21 cellular contexts compared by ENCODE assay signal in genomic region chr7:24862461-24862860, GRCh38.
"Had no signal": no experiment of that assay in that cellular context is flagged by ENCODE, and none has a peak within 500 bp of the region (broad histone marks: within the 10 kb centered on the region; RNA-seq: fewer than 3 reads in every experiment).

No MANE protein-coding gene starts in this region.

- H3K36me3 ChIP-seq: ovary, right atrium auricular region, sigmoid colon, thoracic aorta, transverse colon had no signal

- H3K4me1 Mint-ChIP-seq: mesothelial cell of epicardium had no signal

- H3K9me3 Mint-ChIP-seq: memory B cell, natural killer cell had no signal

- H3K4me3 Mint-ChIP-seq: memory B cell, mesothelial cell of epicardium, natural killer cell, neural crest cell had no signal

- H3K9me3 ChIP-seq: heart left ventricle, left ventricle myocardium inferior, lower lobe of right lung, ovary, right atrium auricular region, sigmoid colon, stomach, thoracic aorta, transverse colon had no signal

- DNase-seq: dorsolateral prefrontal cortex; effector CD8-positive, alpha-beta T cell; heart left ventricle; hypothalamus; left ventricle myocardium inferior; lower lobe of right lung; natural killer cell; ovary; sigmoid colon; stimulated activated CD4-positive, alpha-beta T cell treated with anti-CD3 and anti-CD28 coated beads, Interleukin-12 subunit alpha, Interleukin-12 subunit beta, amount 100 ng/mL, for 4 hours; stimulated activated naive CD4-positive, alpha-beta T cell; stomach; substantia nigra; transverse colon had no signal

- H3K27me3 ChIP-seq: dorsolateral prefrontal cortex, heart left ventricle, ovary, right atrium auricular region, sigmoid colon, stomach, transverse colon had no signal

- H3K27me3 Mint-ChIP-seq: memory B cell had no signal

- ATAC-seq: heart left ventricle, lower lobe of right lung, natural killer cell had no signal

- H3K27ac Mint-ChIP-seq: memory B cell, mesothelial cell of epicardium, natural killer cell had no signal

- H3K27ac ChIP-seq: coronary artery, heart left ventricle, left ventricle myocardium inferior, lower lobe of right lung, ovary, right atrium auricular region, sigmoid colon, skin epidermis, thoracic aorta, transverse colon had no signal

- H3K4me3 ChIP-seq: coronary artery, dorsolateral prefrontal cortex, heart left ventricle, left ventricle myocardium inferior, lower lobe of right lung, ovary, right atrium auricular region, sigmoid colon, skin epidermis, stomach, thoracic aorta, transverse colon had no signal

- H3K4me1 ChIP-seq: left ventricle myocardium inferior, lower lobe of right lung, right atrium auricular region, sigmoid colon, stomach, transverse colon had no signal
